ENCODE assay signal across 16 cellular contexts in the genomic region with DNA sequence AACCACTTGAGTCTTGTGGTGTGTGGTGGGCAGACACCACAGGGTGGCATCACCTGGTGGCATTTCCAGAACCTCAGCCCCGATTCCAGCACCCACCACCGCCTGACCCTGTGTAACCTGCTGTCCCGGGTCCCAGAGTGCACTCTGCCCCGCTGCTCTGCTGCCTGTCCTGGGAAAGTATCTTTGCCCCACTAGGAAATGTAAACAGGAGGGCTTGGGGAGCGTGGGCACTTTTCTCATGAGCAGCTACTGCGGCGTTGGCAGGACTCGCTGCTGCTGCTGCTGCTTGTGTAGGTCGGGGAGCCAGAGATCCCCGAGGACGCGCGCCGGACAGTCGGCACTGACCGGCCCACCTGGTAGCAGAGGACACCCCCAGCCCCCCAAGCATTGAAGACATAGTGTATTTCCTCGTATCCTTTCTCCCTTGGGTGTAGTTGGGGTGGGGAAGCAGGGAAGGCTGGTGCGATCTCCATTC. TPM values are rescaled to one million over a fixed set of nuclear protein-coding genes. Genes with fewer than 3 reads are reported as not detected.
A peak's percentile ranks its signal among the peaks of the same experiment; 100 is the strongest.
DNase-seq lines count a peak whose midpoint lies in the region; ATAC-seq, FAIRE-seq and TF ChIP-seq lines count a peak whose summit lies in the region.
"Had no signal": no experiment of that assay in that cellular context is flagged by ENCODE, and none has a peak within 500 bp of the region (broad histone marks: within the 10 kb centered on the region; RNA-seq: fewer than 3 reads in every experiment).

No MANE protein-coding gene starts in this region.

- CTCF ChIA-PET in mammary epithelial cell (lab: Charles Lee; ENCODE audit: low non-redundant PET): no interaction called here
- CTCF ChIA-PET in MCF 10A (lab: Yijun Ruan, JAX): interaction anchor here (0.8 kb wide), 1 partner anchor 13 kb away, joined by 5 read pairs; no protein-coding TSS in a partner anchor
- CTCF ChIA-PET in K562 (lab: Yijun Ruan, JAX; ENCODE audit: low intra/inter-chr PET ratio): no interaction called here

- H4K20me1 ChIP-seq in mammary epithelial cell (ENCODE audit: insufficient read depth, low read length) (peaks cover 2% of the 10 kb centered on the region), K562 (replicated peaks; ENCODE audit: control insufficient read depth, insufficient read depth, low read length) (no peaks in the 10 kb centered on the region; the same call in 1 of the 2 replicates)

- no peak overlapping the region for H3K27ac Mint-ChIP-seq in MCF 10A (ENCODE audit: low read depth, unreplicated experiment)
- peak overlapping the region in 1 of 2 donors; percentile 51 for H3K27ac Mint-ChIP-seq in stimulated activated naive CD8-positive, alpha-beta T cell treated with anti-CD3 and anti-CD28 coated beads, Interleukin-15, amount 100 ng/mL, for 72 hours
- H3K27ac Mint-ChIP-seq: stimulated activated naive CD8-positive, alpha-beta T cell treated with anti-CD3 and anti-CD28 coated beads, Interleukin-15, Interleukin-2, amounts not matched to agents 100 ng/mL and 50 ng/mL, for 24 hours had no signal

- no peak overlapping the region for H3K27ac ChIP-seq in mammary epithelial cell (ENCODE audit: insufficient read depth, low read depth, low read length)
- H3K27ac ChIP-seq in K562 (ENCODE audit: extremely low read depth, low read depth, low read length): no peak overlapping the region
- no peak overlapping the region for H3K27ac ChIP-seq in esophagus squamous epithelium
- H3K27ac ChIP-seq: lower lobe of right lung, upper lobe of left lung had no signal

- no peak for DNase-seq in mammary epithelial cell
- no peak for DNase-seq in MCF 10A (ENCODE audit: unreplicated experiment)
- DNase-seq in K562 (ENCODE audit: extremely low read depth in 1 of 4, low spot score in 3 of 4): no peak
- no peak for DNase-seq in stimulated activated naive CD8-positive, alpha-beta T cell treated with anti-CD3 and anti-CD28 coated beads, Interleukin-15, amount 100 ng/mL, for 72 hours
- no peak for DNase-seq in NCI-H446 treated with DMSO at 0.1 percent for 48 hours (lab: John Stamatoyannopoulos, UW)
- no peak for DNase-seq in esophagus squamous epithelium (lab: John Stamatoyannopoulos, UW)
- DNase-seq: activated CD4-positive, alpha-beta T cell treated with anti-CD3 and anti-CD28 coated beads for 1 hour; activated naive CD4-positive, alpha-beta T cell treated with anti-CD3 and anti-CD28 coated beads, Interleukin-2, amount 50 U/mL, for 16 hours; effector memory CD4-positive, alpha-beta T cell; lower lobe of right lung; NCI-H1436 treated with DMSO at 0.1 percent for 48 hours; right cardiac atrium had no signal

- no peaks in the 10 kb centered on the region for H3K9me3 Mint-ChIP-seq in MCF 10A (ENCODE audit: unreplicated experiment)
- no peaks in the 10 kb centered on the region for H3K9me3 Mint-ChIP-seq in stimulated activated naive CD8-positive, alpha-beta T cell treated with anti-CD3 and anti-CD28 coated beads, Interleukin-15, amount 100 ng/mL, for 72 hours
- H3K9me3 Mint-ChIP-seq: stimulated activated naive CD8-positive, alpha-beta T cell treated with anti-CD3 and anti-CD28 coated beads, Interleukin-15, Interleukin-2, amounts not matched to agents 100 ng/mL and 50 ng/mL, for 24 hours had no signal

- H3K79me2 ChIP-seq in mammary epithelial cell (ENCODE audit: insufficient read depth, low read length) (no peaks in the 10 kb centered on the region), K562 (ENCODE audit: control insufficient read depth, insufficient read depth, low read length) (no peaks in the 10 kb centered on the region)

- H3K4me3 Mint-ChIP-seq in MCF 10A (ENCODE audit: unreplicated experiment): no peak overlapping the region
- no peak overlapping the region for H3K4me3 Mint-ChIP-seq in stimulated activated naive CD8-positive, alpha-beta T cell treated with anti-CD3 and anti-CD28 coated beads, Interleukin-15, amount 100 ng/mL, for 72 hours
- H3K4me3 Mint-ChIP-seq: stimulated activated naive CD8-positive, alpha-beta T cell treated with anti-CD3 and anti-CD28 coated beads, Interleukin-15, Interleukin-2, amounts not matched to agents 100 ng/mL and 50 ng/mL, for 24 hours had no signal

- no peaks in the 10 kb centered on the region for H3K4me1 ChIP-seq in mammary epithelial cell (ENCODE audit: insufficient read depth, low read length)
- H3K4me1 ChIP-seq in K562 (replicated peaks in 1 of 2; ENCODE audit: control insufficient read depth in 2 of 2, insufficient read depth in 2 of 2, low read length in 2 of 2): peaks cover 0 to 5% of the 10 kb centered on the region in 2 experiments; a peak in 2 of 5 replicates
- H3K4me1 ChIP-seq in esophagus squamous epithelium: no peaks in the 10 kb centered on the region
- H3K4me1 ChIP-seq: lower lobe of right lung, upper lobe of left lung had no signal

- POLR2A ChIA-PET in MCF 10A (lab: Yijun Ruan, JAX): no interaction called here
- POLR2A ChIA-PET in K562 (lab: Yijun Ruan, JAX): no interaction called here

- H3K36me3 Mint-ChIP-seq in MCF 10A (ENCODE audit: insufficient read depth, unreplicated experiment): peaks cover 40% of the 10 kb centered on the region

- H3K9me3 ChIP-seq in mammary epithelial cell (replicated peaks; ENCODE audit: insufficient read depth, low read length): no peaks in the 10 kb centered on the region
- no peaks in the 10 kb centered on the region for H3K9me3 ChIP-seq in K562 (replicated peaks; ENCODE audit: control insufficient read depth, insufficient read depth, low read depth, low read length)
- H3K9me3 ChIP-seq in esophagus squamous epithelium: no peaks in the 10 kb centered on the region
- H3K9me3 ChIP-seq: heart left ventricle, lower lobe of right lung, upper lobe of left lung had no signal

- no peak for TF ChIP-seq EP300 in K562 (IDR thresholded peaks at IDR 0.05; ENCODE audit: low read length)

- H3K4me1 Mint-ChIP-seq in MCF 10A (ENCODE audit: insufficient read depth, unreplicated experiment): no peaks in the 10 kb centered on the region
- H3K4me1 Mint-ChIP-seq in stimulated activated naive CD8-positive, alpha-beta T cell treated with anti-CD3 and anti-CD28 coated beads, Interleukin-15, amount 100 ng/mL, for 72 hours: peaks cover 29% of the 10 kb centered on the region

- H3K27me3 Mint-ChIP-seq in MCF 10A (ENCODE audit: insufficient read depth, unreplicated experiment): no peaks in the 10 kb centered on the region
- no peaks in the 10 kb centered on the region for H3K27me3 Mint-ChIP-seq in stimulated activated naive CD8-positive, alpha-beta T cell treated with anti-CD3 and anti-CD28 coated beads, Interleukin-15, amount 100 ng/mL, for 72 hours
- H3K27me3 Mint-ChIP-seq: stimulated activated naive CD8-positive, alpha-beta T cell treated with anti-CD3 and anti-CD28 coated beads, Interleukin-15, Interleukin-2, amounts not matched to agents 100 ng/mL and 50 ng/mL, for 24 hours had no signal

- no peak for FAIRE-seq in K562 (lab: Jason Lieb, UNC)
- FAIRE-seq: HTR-8/SVneo had no signal

- no peak for ATAC-seq in K562
- ATAC-seq in stimulated activated naive CD8-positive, alpha-beta T cell treated with anti-CD3 and anti-CD28 coated beads, Interleukin-15, amount 100 ng/mL, for 72 hours: peak; percentile 40
- ATAC-seq: heart left ventricle, lower lobe of right lung, right cardiac atrium had no signal

- in situ Hi-C loops in mammary epithelial cell (cut with MboI; ENCODE audit: low sequenced_read_pairs in 2 of 2) (no loop called here), K562 (cut with MboI) (no loop called here)

- TF ChIP-seq RAD21 in K562 (CRISPR knock-in tag; conservative IDR thresholded peaks at IDR 0.05 in 1 of 2, IDR thresholded peaks at IDR 0.05 in 1 of 2): no peak

- WGBS in mammary epithelial cell (ENCODE audit: low coverage, missing lambda C conversion rate): 97% methylated on average over 15 of the region's 18 CpGs
- WGBS in K562 (ENCODE audit: insufficient coverage, low coverage, missing lambda C conversion rate): 81% methylated on average over 12 of the region's 18 CpGs
- WGBS in esophagus squamous epithelium, 2 donors: 89 to 96% methylated on average over 8 to 15 of the region's 18 CpGs

- H3K4me2 ChIP-seq in mammary epithelial cell (ENCODE audit: insufficient read depth, low read depth, low read length) (no peak overlapping the region), K562 (ENCODE audit: insufficient read depth, low read length) (no peak overlapping the region)

- no peak for TF ChIP-seq CTCF in mammary epithelial cell (conservative IDR thresholded peaks at IDR 0.05 in 1 of 2, IDR thresholded peaks at IDR 0.05 in 1 of 2; ENCODE audit: extremely low read depth in 1 of 2, insufficient read depth in 1 of 2, low read depth in 1 of 2, low read length in 2 of 2)
- TF ChIP-seq CTCF in MCF 10A (IDR thresholded peaks at IDR 0.05; ENCODE audit: unreplicated experiment): no peak
- TF ChIP-seq CTCF in K562 (IDR thresholded peaks at IDR 0.05 in 2 of 3, conservative IDR thresholded peaks at IDR 0.05 in 1 of 3; ENCODE audit: insufficient read depth in 2 of 3, low read depth in 1 of 3, low read length in 3 of 3): no peak
- no peak for TF ChIP-seq CTCF in esophagus squamous epithelium (IDR thresholded peaks at IDR 0.05)

- H2AFZ ChIP-seq in mammary epithelial cell (ENCODE audit: low read depth, low read length): no peak overlapping the region
- no peak overlapping the region for H2AFZ ChIP-seq in K562 (ENCODE audit: low read depth, low read length)

- BruUV-seq in mammary epithelial cell (replicated peaks; lab: Mats Ljungman, UMichigan) (TSS peak; percentile 17), MCF 10A (replicated peaks; lab: Mats Ljungman, UMichigan) (no TSS peak), K562 (replicated peaks; lab: Mats Ljungman, UMichigan) (no TSS peak)

- intact Hi-C loops in mammary epithelial cell (cut with micrococcal nuclease): no loop called here
- intact Hi-C loops in MCF 10A (cut with micrococcal nuclease): no loop called here
- intact Hi-C loops in K562 (cut with micrococcal nuclease): no loop called here
- intact Hi-C loops in esophagus squamous epithelium (cut with DNase I): no loop called here

- H3K27me3 ChIP-seq in mammary epithelial cell (ENCODE audit: insufficient read depth, low read length) (no peaks in the 10 kb centered on the region), K562 (ENCODE audit: control insufficient read depth in 2 of 2, insufficient read depth in 2 of 2, low read length in 2 of 2) (no peaks in the 10 kb centered on the region), esophagus squamous epithelium (no peaks in the 10 kb centered on the region)
- H3K27me3 ChIP-seq: heart left ventricle, upper lobe of left lung had no signal

- H3K36me3 ChIP-seq in mammary epithelial cell (ENCODE audit: insufficient read depth, low read length) (peaks cover 6% of the 10 kb centered on the region), K562 (ENCODE audit: control insufficient read depth, insufficient read depth, low read length) (peaks cover 47% of the 10 kb centered on the region; the same call in 1 of the 3 replicates), esophagus squamous epithelium (peaks cover 17 to 99% (median 28%) of the 10 kb centered on the region in 3 donors)

- dilution Hi-C loops in mammary epithelial cell (cut with HindIII; ENCODE audit: low sequenced_read_pairs): loop anchor here (5.0 kb wide), 1 partner anchor 49 kb away; no protein-coding TSS in a partner anchor

- no peaks in the 10 kb centered on the region for H3K9me1 ChIP-seq in K562 (ENCODE audit: control insufficient read depth, insufficient read depth, low read length)

- no peak overlapping the region for H3K4me3 ChIP-seq in mammary epithelial cell (replicated peaks in 1 of 3; ENCODE audit: insufficient read depth in 1 of 3, low read depth in 2 of 3, low read length in 3 of 3)
- H3K4me3 ChIP-seq in K562: no peak overlapping the region
- H3K4me3 ChIP-seq in esophagus squamous epithelium: no peak overlapping the region
- H3K4me3 ChIP-seq: heart left ventricle, lower lobe of right lung, upper lobe of left lung had no signal

- H3K9ac ChIP-seq in mammary epithelial cell (ENCODE audit: insufficient read depth, low read length) (no peak overlapping the region), K562 (ENCODE audit: insufficient read depth in 1 of 2, low read depth in 2 of 2, low read length in 2 of 2) (no peak overlapping the region)

- TF ChIP-seq POLR2A in K562 (conservative IDR thresholded peaks at IDR 0.05): no peak
- no peak for TF ChIP-seq POLR2A in esophagus squamous epithelium (IDR thresholded peaks at IDR 0.05)

RNA-seq across cellular contexts. Expression of a gene that starts 13.4 kb away (rescaled TPM):
- total RNA-seq in mammary epithelial cell (10 to 100 TPM; 10.5 to 49.3 TPM), MCF 10A (2022) (38.2 and 66.3 TPM in 2 replicates), K562 (2014; rRNA removed) (78.1 and 81.1 TPM in 2 replicates), K562 (2014; rRNA removed; fragmentation: Illumina TruSeq; extraction: Trizol) (26.5 and 31.9 TPM in 2 replicates), K562 (2015; rRNA removed; fragmentation: Illumina TruSeq; extraction: Trizol) (47.9 and 55.3 TPM in 2 replicates), K562 (2021) (83.3 and 85.0 TPM in 2 replicates), esophagus squamous epithelium (10 to 100 TPM; 14.6 to 40.3 (median 21.9) TPM)
- polyA plus RNA-seq in mammary epithelial cell (52.8 TPM), K562 (2011; rRNA removed) (51.2 and 51.8 TPM in 2 replicates), K562 (2014; fragmentation: Illumina TruSeq; extraction: Trizol) (43.4 and 50.3 TPM in 2 replicates), K562 (2014; fragmentation: Nextera tagmentation; extraction: Ambion mirVana) (10 to 100 TPM in 1 of 2 experiments, 1 to 10 TPM in 1; 8.2 to 20.4 TPM), K562 (2014; rRNA removed) (68.7 and 79.5 TPM in 2 replicates)
- polyA minus RNA-seq in mammary epithelial cell: 23.0 TPM
- 57.7 and 95.5 TPM in 2 replicates for total RNA-seq in K562 (2011; cell fraction: chromatin; rRNA removed; ENCODE audit: low replicate concordance)
- total RNA-seq in K562 (2011; cell fraction: nucleolus; rRNA removed): 74.7 and 77.5 TPM in 2 replicates
- 86.8 and 106 TPM in 2 replicates for total RNA-seq in K562 (2011; cell fraction: nucleoplasm; rRNA removed)
- polyA plus RNA-seq in K562 (2011; cell fraction: cytosol; rRNA removed): 45.7 and 67.7 TPM in 2 replicates
- 49.7 and 59.0 TPM in 2 replicates for polyA plus RNA-seq in K562 (2011; cell fraction: nucleus; rRNA removed)
- 49.1 and 64.7 TPM in 2 replicates for polyA plus RNA-seq in K562 (2012)
- 9.9 and 12.3 TPM in 2 replicates for polyA minus RNA-seq in K562 (2011; rRNA and poly(A)+ RNA removed)
- 22.5 and 22.9 TPM in 2 replicates for polyA minus RNA-seq in K562 (2011; cell fraction: cytosol; rRNA and poly(A)+ RNA removed)
- 12.9 and 17.8 TPM in 2 replicates for polyA minus RNA-seq in K562 (2011; cell fraction: nucleus; rRNA and poly(A)+ RNA removed)

RNA-seq across cellular contexts. Expression of a gene that starts 28.6 kb away (rescaled TPM):
- total RNA-seq in mammary epithelial cell (10 to 100 TPM in 1 of 2 donors, 1 to 10 TPM in 1; 9.8 to 27.0 TPM), MCF 10A (2022) (27.8 and 35.5 TPM in 2 replicates), K562 (2014; rRNA removed) (28.7 and 30.5 TPM in 2 replicates), K562 (2014; rRNA removed; fragmentation: Illumina TruSeq; extraction: Trizol) (23.2 and 27.9 TPM in 2 replicates), K562 (2015; rRNA removed; fragmentation: Illumina TruSeq; extraction: Trizol) (26.9 and 28.4 TPM in 2 replicates), K562 (2021) (25.1 and 27.5 TPM in 2 replicates), esophagus squamous epithelium (10 to 100 TPM; 10.4 to 39.3 (median 18.8) TPM)
- polyA plus RNA-seq in mammary epithelial cell (18.4 TPM), K562 (2011; rRNA removed) (32.0 and 37.2 TPM in 2 replicates), K562 (2014; fragmentation: Illumina TruSeq; extraction: Trizol) (21.9 and 23.2 TPM in 2 replicates), K562 (2014; fragmentation: Nextera tagmentation; extraction: Ambion mirVana) (10 to 100 TPM; 10.4 to 13.2 TPM), K562 (2014; rRNA removed) (53.3 and 73.4 TPM in 2 replicates)
- 88.9 TPM for polyA minus RNA-seq in mammary epithelial cell
- total RNA-seq in K562 (2011; cell fraction: chromatin; rRNA removed; ENCODE audit: low replicate concordance): 115 and 209 TPM in 2 replicates
- 112 and 114 TPM in 2 replicates for total RNA-seq in K562 (2011; cell fraction: nucleolus; rRNA removed)
- total RNA-seq in K562 (2011; cell fraction: nucleoplasm; rRNA removed): 67.4 and 95.2 TPM in 2 replicates
- polyA plus RNA-seq in K562 (2011; cell fraction: cytosol; rRNA removed): 27.3 and 27.8 TPM in 2 replicates
- 77.4 and 82.1 TPM in 2 replicates for polyA plus RNA-seq in K562 (2011; cell fraction: nucleus; rRNA removed)
- 23.3 and 29.6 TPM in 2 replicates for polyA plus RNA-seq in K562 (2012)
- 33.2 and 34.8 TPM in 2 replicates for polyA minus RNA-seq in K562 (2011; rRNA and poly(A)+ RNA removed)
- polyA minus RNA-seq in K562 (2011; cell fraction: cytosol; rRNA and poly(A)+ RNA removed): 17.5 and 22.4 TPM in 2 replicates
- 22.6 and 23.5 TPM in 2 replicates for polyA minus RNA-seq in K562 (2011; cell fraction: nucleus; rRNA and poly(A)+ RNA removed)

RNA-seq across cellular contexts. Expression of a gene that starts 35.7 kb away (rescaled TPM):
- total RNA-seq in mammary epithelial cell (10 to 100 TPM; 70.3 to 81.0 TPM), MCF 10A (2022) (70.9 and 72.8 TPM in 2 replicates), K562 (2014; rRNA removed) (32.1 and 45.3 TPM in 2 replicates), K562 (2014; rRNA removed; fragmentation: Illumina TruSeq; extraction: Trizol) (28.9 and 36.3 TPM in 2 replicates), K562 (2015; rRNA removed; fragmentation: Illumina TruSeq; extraction: Trizol) (28.5 and 35.6 TPM in 2 replicates), K562 (2021) (51.7 and 54.9 TPM in 2 replicates), esophagus squamous epithelium (10 to 100 TPM; 33.0 to 60.9 (median 45.6) TPM)
- polyA plus RNA-seq in mammary epithelial cell (97.2 TPM), K562 (2011; rRNA removed) (58.8 and 75.1 TPM in 2 replicates), K562 (2014; fragmentation: Illumina TruSeq; extraction: Trizol) (49.6 and 55.9 TPM in 2 replicates), K562 (2014; fragmentation: Nextera tagmentation; extraction: Ambion mirVana) (10 to 100 TPM in 1 of 2 experiments, 1 to 10 TPM in 1; 5.9 to 13.2 TPM), K562 (2014; rRNA removed) (47.1 and 58.1 TPM in 2 replicates)
- 75.8 TPM for polyA minus RNA-seq in mammary epithelial cell
- total RNA-seq in K562 (2011; cell fraction: chromatin; rRNA removed; ENCODE audit: low replicate concordance): 190 and 391 TPM in 2 replicates
- 192 and 201 TPM in 2 replicates for total RNA-seq in K562 (2011; cell fraction: nucleolus; rRNA removed)
- total RNA-seq in K562 (2011; cell fraction: nucleoplasm; rRNA removed): 147 and 161 TPM in 2 replicates
- polyA plus RNA-seq in K562 (2011; cell fraction: cytosol; rRNA removed): 53.1 and 78.3 TPM in 2 replicates
- polyA plus RNA-seq in K562 (2011; cell fraction: nucleus; rRNA removed): 238 and 272 TPM in 2 replicates
- polyA plus RNA-seq in K562 (2012): 49.9 and 50.6 TPM in 2 replicates
- 46.1 and 62.6 TPM in 2 replicates for polyA minus RNA-seq in K562 (2011; rRNA and poly(A)+ RNA removed)
- 34.6 and 38.6 TPM in 2 replicates for polyA minus RNA-seq in K562 (2011; cell fraction: cytosol; rRNA and poly(A)+ RNA removed)
- 46.6 and 70.8 TPM in 2 replicates for polyA minus RNA-seq in K562 (2011; cell fraction: nucleus; rRNA and poly(A)+ RNA removed)

RNA-seq across cellular contexts. Expression of a gene that starts 36.3 kb away (rescaled TPM):
- total RNA-seq in mammary epithelial cell: 10 to 100 TPM; 35.8 to 61.1 TPM
- 47.5 TPM for polyA plus RNA-seq in mammary epithelial cell
- polyA minus RNA-seq in mammary epithelial cell: 28.6 TPM
- total RNA-seq in MCF 10A (2022): 64.5 and 91.8 TPM in 2 replicates
- total RNA-seq in K562 (2011; cell fraction: chromatin; rRNA removed; ENCODE audit: low replicate concordance): 16.6 and 44.7 TPM in 2 replicates
- total RNA-seq in K562 (2011; cell fraction: nucleolus; rRNA removed): 27.8 and 36.2 TPM in 2 replicates
- total RNA-seq in K562 (2011; cell fraction: nucleoplasm; rRNA removed): 21.6 and 23.1 TPM in 2 replicates
- 56.2 and 79.2 TPM in 2 replicates for total RNA-seq in K562 (2014; rRNA removed)
- total RNA-seq in K562 (2014; rRNA removed; fragmentation: Illumina TruSeq; extraction: Trizol): 16.5 and 26.3 TPM in 2 replicates
- 50.1 and 50.5 TPM in 2 replicates for total RNA-seq in K562 (2015; rRNA removed; fragmentation: Illumina TruSeq; extraction: Trizol)
- total RNA-seq in K562 (2021): 60.9 and 65.9 TPM in 2 replicates
- 25.6 and 33.3 TPM in 2 replicates for polyA plus RNA-seq in K562 (2011; rRNA removed)
- polyA plus RNA-seq in K562 (2011; cell fraction: cytosol; rRNA removed): 32.2 and 65.6 TPM in 2 replicates
- 19.3 and 26.4 TPM in 2 replicates for polyA plus RNA-seq in K562 (2011; cell fraction: nucleus; rRNA removed)
- polyA plus RNA-seq in K562 (2012): 42.1 and 45.0 TPM in 2 replicates
- 44.1 and 73.5 TPM in 2 replicates for polyA plus RNA-seq in K562 (2014; fragmentation: Illumina TruSeq; extraction: Trizol)
- 1 to 10 TPM; 8.6 to 9.2 TPM for polyA plus RNA-seq in K562 (2014; fragmentation: Nextera tagmentation; extraction: Ambion mirVana)
- 43.9 and 49.2 TPM in 2 replicates for polyA plus RNA-seq in K562 (2014; rRNA removed)
- 14.2 and 18.5 TPM in 2 replicates for polyA minus RNA-seq in K562 (2011; rRNA and poly(A)+ RNA removed)
- 25.8 and 30.1 TPM in 2 replicates for polyA minus RNA-seq in K562 (2011; cell fraction: cytosol; rRNA and poly(A)+ RNA removed)
- 12.4 and 12.9 TPM in 2 replicates for polyA minus RNA-seq in K562 (2011; cell fraction: nucleus; rRNA and poly(A)+ RNA removed)
- total RNA-seq in esophagus squamous epithelium: 10 to 100 TPM; 40.7 to 53.2 (median 46.4) TPM
